22 cellular contexts compared by ENCODE assay signal in the genomic region with DNA sequence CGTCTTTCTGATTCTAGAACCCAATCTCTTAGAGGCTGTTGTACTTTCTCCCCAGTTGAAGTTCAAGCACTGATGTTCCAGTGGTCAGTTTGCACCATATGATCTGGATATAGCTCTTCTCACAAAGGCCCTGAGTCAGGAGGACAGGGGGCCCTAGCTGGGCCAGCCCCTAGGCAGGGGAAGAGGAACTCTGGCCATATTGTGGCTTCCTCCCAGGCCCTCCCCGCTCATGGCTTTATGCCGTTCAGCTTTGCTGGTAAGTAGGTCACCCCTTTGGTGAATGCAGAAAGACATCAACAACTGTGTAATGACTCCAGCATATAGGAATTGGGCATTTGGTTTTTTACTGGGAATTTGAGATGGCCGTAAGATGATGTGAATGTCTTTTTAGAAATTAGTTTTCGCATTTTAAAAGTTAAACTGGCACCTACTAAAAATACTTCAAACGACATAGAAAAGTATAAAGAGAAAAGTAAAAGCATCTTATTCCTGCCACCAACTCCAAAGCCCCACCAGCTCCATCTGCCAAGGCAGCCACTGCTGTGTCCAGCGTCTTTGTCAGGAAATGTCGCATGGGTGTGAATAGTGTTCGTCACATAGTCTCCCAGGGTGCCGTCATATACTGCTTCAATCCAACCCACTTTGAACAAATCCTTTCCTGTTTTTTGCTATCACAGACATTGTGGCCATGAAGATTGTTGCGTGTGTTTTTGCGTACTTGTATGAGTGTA. TPM values are rescaled to one million over a fixed set of nuclear protein-coding genes. Genes with fewer than 3 reads are reported as not detected.
"Had no signal": no experiment of that assay in that cellular context is flagged by ENCODE, and none has a peak within 500 bp of the region (broad histone marks: within the 10 kb centered on the region; RNA-seq: fewer than 3 reads in every experiment).

No MANE protein-coding gene starts in this region.

- H3K4me3 ChIP-seq: esophagus squamous epithelium, heart right ventricle, left ventricle myocardium inferior, ovary, right lobe of liver, smooth muscle cell, suprapubic skin had no signal

- H3K9me3 ChIP-seq: esophagus squamous epithelium, heart right ventricle, left ventricle myocardium inferior, ovary, right lobe of liver, suprapubic skin had no signal

- DNase-seq: activated B cell treated with CpG ODN at 0.5 μM for 24 hours; activated CD4-positive, alpha-beta memory T cell treated with anti-CD3 and anti-CD28 coated beads, Interleukin-2, amount 10 ng/mL, durations not matched to agents 7 days and 5 days; activated CD4-positive, alpha-beta T cell treated with anti-CD3 and anti-CD28 coated beads for 4 hours; activated effector memory CD4-positive, alpha-beta T cell treated with Interleukin-2 at 50 U/mL for 16 hours; activated naive CD4-positive, alpha-beta T cell treated with anti-CD3 and anti-CD28 coated beads, Interleukin-2, amount 10 ng/mL, durations not matched to agents 7 days and 5 days; activated naive CD8-positive, alpha-beta T cell treated with anti-CD3 and anti-CD28 coated beads, Interleukin-2, amount 50 U/mL, for 24 hours; activated T-cell treated with anti-CD3 and anti-CD28 coated beads, Interleukin-2, amount 50 U/mL, for 24 hours; effector memory CD4-positive, alpha-beta T cell; esophagus squamous epithelium; heart right ventricle; kidney glomerular epithelial cell; left ventricle myocardium inferior; ovary; right lobe of liver; stimulated activated CD4-positive, alpha-beta T cell treated with anti-CD3 and anti-CD28 coated beads, Interleukin-4, amount 100 ng/mL, for 1 hour; stimulated activated naive CD8-positive, alpha-beta T cell treated with anti-CD3 and anti-CD28 coated beads, Interleukin-15, amount 100 ng/mL, for 72 hours; trophoblast cell had no signal

- H3K27ac ChIP-seq: esophagus squamous epithelium, heart right ventricle, left ventricle myocardium inferior, ovary, right lobe of liver, suprapubic skin had no signal

- H3K27ac Mint-ChIP-seq: activated B cell treated with CpG ODN at 0.5 μM for 24 hours; activated CD4-positive, alpha-beta memory T cell treated with anti-CD3 and anti-CD28 coated beads, Interleukin-2, amount 10 ng/mL, durations not matched to agents 7 days and 5 days; activated naive CD4-positive, alpha-beta T cell treated with anti-CD3 and anti-CD28 coated beads, Interleukin-2, amount 10 ng/mL, durations not matched to agents 7 days and 5 days; activated naive CD8-positive, alpha-beta T cell treated with anti-CD3 and anti-CD28 coated beads, Interleukin-2, amount 50 U/mL, for 24 hours; activated T-cell treated with anti-CD3 and anti-CD28 coated beads, Interleukin-2, amount 50 U/mL, for 24 hours; dendritic cell treated with granulocyte-macrophage colony-stimulating factor and Interleukin-4, amounts not matched to agents 40 ng/mL and 50 ng/mL, for 4 days; stimulated activated naive CD8-positive, alpha-beta T cell treated with anti-CD3 and anti-CD28 coated beads, Interleukin-15, amount 100 ng/mL, for 72 hours had no signal

- H3K27me3 ChIP-seq: esophagus squamous epithelium, heart right ventricle, ovary, right lobe of liver, suprapubic skin had no signal

- H3K27me3 Mint-ChIP-seq: activated B cell treated with CpG ODN at 0.5 μM for 24 hours; dendritic cell treated with granulocyte-macrophage colony-stimulating factor and Interleukin-4, amounts not matched to agents 40 ng/mL and 50 ng/mL, for 4 days had no signal

- H3K4me3 Mint-ChIP-seq: activated B cell treated with CpG ODN at 0.5 μM for 24 hours; activated CD4-positive, alpha-beta memory T cell treated with anti-CD3 and anti-CD28 coated beads, Interleukin-2, amount 10 ng/mL, durations not matched to agents 7 days and 5 days; activated naive CD4-positive, alpha-beta T cell treated with anti-CD3 and anti-CD28 coated beads, Interleukin-2, amount 10 ng/mL, durations not matched to agents 7 days and 5 days; activated naive CD8-positive, alpha-beta T cell treated with anti-CD3 and anti-CD28 coated beads, Interleukin-2, amount 50 U/mL, for 24 hours; activated T-cell treated with anti-CD3 and anti-CD28 coated beads, Interleukin-2, amount 50 U/mL, for 24 hours; dendritic cell treated with granulocyte-macrophage colony-stimulating factor and Interleukin-4, amounts not matched to agents 40 ng/mL and 50 ng/mL, for 4 days; stimulated activated naive CD8-positive, alpha-beta T cell treated with anti-CD3 and anti-CD28 coated beads, Interleukin-15, amount 100 ng/mL, for 72 hours had no signal

- H3K4me1 ChIP-seq: right lobe of liver had no signal

- ATAC-seq: activated naive CD8-positive, alpha-beta T cell treated with anti-CD3 and anti-CD28 coated beads, Interleukin-2, amount 50 U/mL, for 24 hours; right lobe of liver; stimulated activated naive CD8-positive, alpha-beta T cell treated with anti-CD3 and anti-CD28 coated beads, Interleukin-15, amount 100 ng/mL, for 72 hours had no signal

- H3K36me3 ChIP-seq: esophagus squamous epithelium, ovary, right lobe of liver, suprapubic skin had no signal

- H3K9me3 Mint-ChIP-seq: activated B cell treated with CpG ODN at 0.5 μM for 24 hours; activated naive CD8-positive, alpha-beta T cell treated with anti-CD3 and anti-CD28 coated beads, Interleukin-2, amount 50 U/mL, for 24 hours; activated T-cell treated with anti-CD3 and anti-CD28 coated beads, Interleukin-2, amount 50 U/mL, for 24 hours; dendritic cell treated with granulocyte-macrophage colony-stimulating factor and Interleukin-4, amounts not matched to agents 40 ng/mL and 50 ng/mL, for 4 days; stimulated activated naive CD8-positive, alpha-beta T cell treated with anti-CD3 and anti-CD28 coated beads, Interleukin-15, amount 100 ng/mL, for 72 hours had no signal

RNA-seq across cellular contexts. Expression of a gene that starts 25.3 kb away (rescaled TPM):
- total RNA-seq: chondrocyte, esophagus squamous epithelium, heart right ventricle, left ventricle myocardium inferior, pulmonary artery endothelial cell, smooth muscle cell, suprapubic skin had no signal
- polyA plus RNA-seq: heart right ventricle, smooth muscle cell had no signal

RNA-seq across cellular contexts. Expression of a gene that starts 31.6 kb away (rescaled TPM):
- total RNA-seq: activated B cell treated with CpG ODN at 0.5 μM for 24 hours, chondrocyte, pulmonary artery endothelial cell had no signal
